ENCODE assay signal across 9 cellular contexts in the genomic region with DNA sequence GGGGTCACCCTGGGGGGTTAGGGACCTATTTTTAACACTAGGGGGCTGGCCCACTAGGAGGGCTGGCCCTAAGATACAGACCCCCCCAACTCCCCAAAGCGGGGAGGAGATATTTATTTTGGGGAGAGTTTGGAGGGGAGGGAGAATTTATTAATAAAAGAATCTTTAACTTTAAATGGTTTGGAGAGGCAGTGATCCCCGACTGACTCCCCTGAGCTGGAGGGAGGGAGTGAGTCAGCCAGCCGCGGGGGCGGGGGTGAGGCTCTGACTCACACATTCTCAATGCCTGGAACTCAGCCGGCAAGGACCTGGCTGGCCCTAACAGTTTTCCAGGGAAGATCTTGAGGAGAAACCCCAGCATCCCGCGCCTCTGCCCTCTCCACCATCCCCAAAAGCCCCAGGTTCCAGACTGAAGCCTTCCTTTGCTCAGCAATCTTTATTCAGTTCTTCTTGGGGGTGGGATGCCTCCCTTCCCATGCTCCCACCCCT. TPM values are rescaled to one million over a fixed set of nuclear protein-coding genes. Genes with fewer than 3 reads are reported as not detected.
DNase-seq lines count a peak whose midpoint lies in the region; TF ChIP-seq lines count a peak whose summit lies in the region.
"Had no signal": no experiment of that assay in that cellular context is flagged by ENCODE, and none has a peak within 500 bp of the region (broad histone marks: within the 10 kb centered on the region; RNA-seq: fewer than 3 reads in every experiment).

No MANE protein-coding gene starts in this region.

- 0 to 9% methylated on average over 4 to 7 of the region's 8 CpGs for WGBS in endodermal cell (ENCODE audit: insufficient coverage in 1 of 2, insufficient read length in 1 of 2), 2 experiments

- peak overlapping the region; percentile 99 for H3K27ac Mint-ChIP-seq in endodermal cell

- no peak for TF ChIP-seq CTCF in endodermal cell (conservative IDR thresholded peaks at IDR 0.05)

- H3K9me3 Mint-ChIP-seq in endodermal cell = no peaks in the 10 kb centered on the region

- H3K27ac ChIP-seq in endodermal cell (ENCODE audit: low read depth, low read length) (peak overlapping the region; percentile 95), mucosa of rectum (ENCODE audit: low read depth in 2 of 2, low read length in 2 of 2) (peak overlapping the region; percentile 90 to 92)
- H3K27ac ChIP-seq: VCaP had no signal

- H3K4me3 ChIP-seq in endodermal cell (ENCODE audit: low read length) (peak overlapping the region; percentile 97), mucosa of rectum (ENCODE audit: low read length in 2 of 2) (peak overlapping the region; percentile 42 to 94)

- no peaks in the 10 kb centered on the region for H3K27me3 Mint-ChIP-seq in endodermal cell (ENCODE audit: insufficient read depth)

- H3K9ac ChIP-seq in endodermal cell (ENCODE audit: extremely low read depth, low read length, poor library complexity, severe bottlenecking) (peak overlapping the region; percentile 99), mucosa of rectum (ENCODE audit: low read depth in 1 of 2, low read length in 2 of 2) (peak overlapping the region in 1 of 2 donors; percentile 90)

- no peaks in the 10 kb centered on the region for H3K9me3 ChIP-seq in endodermal cell (ENCODE audit: control insufficient read depth, low read length)
- no peaks in the 10 kb centered on the region for H3K9me3 ChIP-seq in mucosa of rectum (ENCODE audit: control insufficient read depth in 2 of 2, low read length in 2 of 2)

- peaks cover 20% of the 10 kb centered on the region for H3K36me3 Mint-ChIP-seq in endodermal cell (ENCODE audit: low read depth)

- peaks cover 28% of the 10 kb centered on the region for H3K36me3 ChIP-seq in endodermal cell (ENCODE audit: control insufficient read depth, insufficient read depth, low read length)
- peaks cover 11 to 14% of the 10 kb centered on the region in 2 donors for H3K36me3 ChIP-seq in mucosa of rectum (ENCODE audit: control insufficient read depth in 2 of 2, insufficient read depth in 2 of 2, low read length in 2 of 2)

- peak overlapping the region; percentile 83 for H3K4me3 Mint-ChIP-seq in endodermal cell

- no peaks in the 10 kb centered on the region for H3K27me3 ChIP-seq in endodermal cell (ENCODE audit: control insufficient read depth, insufficient read depth, low read length, poor library complexity, severe bottlenecking)
- H3K27me3 ChIP-seq in mucosa of rectum (ENCODE audit: control insufficient read depth in 2 of 2, insufficient read depth in 2 of 2, low read length in 2 of 2) = peaks cover 0 to 5% of the 10 kb centered on the region in 2 donors

- peaks cover 12% of the 10 kb centered on the region for H3K4me1 ChIP-seq in endodermal cell (ENCODE audit: control insufficient read depth, insufficient read depth, low read length)
- H3K4me1 ChIP-seq in mucosa of rectum (ENCODE audit: control insufficient read depth in 2 of 2, insufficient read depth in 2 of 2, low read length in 2 of 2) = peaks cover 36 to 37% of the 10 kb centered on the region in 2 donors

- peaks cover 29% of the 10 kb centered on the region for H3K4me1 Mint-ChIP-seq in endodermal cell

- DNase-seq in DMS53 treated with DMSO at 0.1 percent for 48 hours (lab: John Stamatoyannopoulos, UW; ENCODE audit: unreplicated experiment) (peak; percentile 48), NCI-H69 (lab: John Stamatoyannopoulos, UW) (peak; percentile 83), endodermal cell (peak; percentile 95), NCI-H774 (lab: John Stamatoyannopoulos, UW) (no peak), SHP77 treated with DMSO at 0.1 percent for 48 hours (lab: John Stamatoyannopoulos, UW) (no peak)
- DNase-seq in activated CD8-positive, alpha-beta memory T cell treated with anti-CD3 and anti-CD28 coated beads, Interleukin-2, amount 50 U/mL, for 48 hours = peak; percentile 92
- peak; percentile 69 to 76 for DNase-seq in stimulated activated CD8-positive, alpha-beta memory T cell treated with anti-CD3 and anti-CD28 coated beads, Interleukin-2, amount 100 ng/mL, for 1 hour (ENCODE audit: low read depth in 2 of 2)

RNA-seq across cellular contexts. Expression of gene HCFC1R1, which starts 1.5 kb away (rescaled TPM):
- total RNA-seq in endodermal cell = 10 to 100 TPM; 49.8 to 59.1 TPM
- 68.3 TPM for polyA plus RNA-seq in endodermal cell (2013, experiment 1 of 2)
- 61.5 TPM for polyA plus RNA-seq in endodermal cell (2013, experiment 2 of 2)

RNA-seq across cellular contexts. Expression of gene THOC6, which starts 1.6 kb away (rescaled TPM):
- total RNA-seq in endodermal cell = 10 to 100 TPM; 45.8 to 52.4 TPM
- 34.6 TPM for polyA plus RNA-seq in endodermal cell (2013, experiment 1 of 2)
- polyA plus RNA-seq in endodermal cell (2013, experiment 2 of 2) = 34.8 TPM

RNA-seq across cellular contexts. Expression of gene TNFRSF12A, which starts 2.1 kb away (rescaled TPM):
- 10 to 100 TPM; 37.8 to 43.5 TPM for total RNA-seq in endodermal cell
- polyA plus RNA-seq in endodermal cell (2013, experiment 1 of 2) = 38.0 TPM
- polyA plus RNA-seq in endodermal cell (2013, experiment 2 of 2) = 36.2 TPM

RNA-seq across cellular contexts. Expression of gene CLDN6, which starts 4.3 kb away (rescaled TPM):
- 100 to 1,000 TPM; 404 to 572 TPM for total RNA-seq in endodermal cell
- polyA plus RNA-seq in endodermal cell (2013, experiment 1 of 2) = 135 TPM
- polyA plus RNA-seq in endodermal cell (2013, experiment 2 of 2) = 120 TPM

RNA-seq across cellular contexts. Expression of gene CLDN9, which starts 9.5 kb away (rescaled TPM):
- under 1 TPM in 1 of 2 donors, not detected in 1; 0.18 TPM for total RNA-seq in endodermal cell
- polyA plus RNA-seq in endodermal cell (2013, experiment 1 of 2) = not detected
- polyA plus RNA-seq in endodermal cell (2013, experiment 2 of 2) = 0.12 TPM

Comparison
In these comparisons a context has a peak if more than half of its experiments do, and no peak if none do; other contexts are left out.
1. DNase-seq: peak in DMS53 treated with DMSO at 0.1 percent for 48 hours (single experiment), NCI-H69 (single experiment), activated CD8-positive, alpha-beta memory T cell treated with anti-CD3 and anti-CD28 coated beads, Interleukin-2, amount 50 U/mL, for 48 hours (single experiment), endodermal cell (single experiment) and stimulated activated CD8-positive, alpha-beta memory T cell treated with anti-CD3 and anti-CD28 coated beads, Interleukin-2, amount 100 ng/mL, for 1 hour (2 of 2); none in NCI-H774 (single experiment) and SHP77 treated with DMSO at 0.1 percent for 48 hours (single experiment).